ENCODE assay signal across 8 cellular contexts in genomic region chr7:104943502-104944343, GRCh38.
DNase-seq lines count a peak whose midpoint lies in the region; ATAC-seq and FAIRE-seq lines count a peak whose summit lies in the region.

No MANE protein-coding gene starts in this region.

- ATAC-seq in HG03342 (IDR thresholded peaks at IDR 0.05; ENCODE audit: unreplicated experiment): peak; percentile 51

- CTCF ChIA-PET in activated naive CD4-positive, alpha-beta T cell treated with anti-CD3 and anti-CD28 coated beads for 36 hours (lab: Charles Lee): interaction anchor here (0.6 to 0.9 kb wide), 2 partner anchors 37 to 136 kb away, joined by 5 to 7 read pairs; no protein-coding TSS in a partner anchor

- H3K27me3 Mint-ChIP-seq in activated naive CD4-positive, alpha-beta T cell treated with anti-CD3 and anti-CD28 coated beads for 36 hours (ENCODE audit: low read depth): no peaks in the 10 kb centered on the region

- peak overlapping the region; percentile 97 for H3K4me3 Mint-ChIP-seq in activated naive CD4-positive, alpha-beta T cell treated with anti-CD3 and anti-CD28 coated beads for 36 hours

- peak; percentile 79 for FAIRE-seq in RCC 7860 (lab: Jason Lieb, UNC)

- H3K9me3 Mint-ChIP-seq in activated naive CD4-positive, alpha-beta T cell treated with anti-CD3 and anti-CD28 coated beads for 36 hours: no peaks in the 10 kb centered on the region

- intact Hi-C loops in activated naive CD4-positive, alpha-beta T cell treated with anti-CD3 and anti-CD28 coated beads for 36 hours (cut with micrococcal nuclease): loop anchor here (2.0 to 10.0 kb wide), 15 partner anchors 325 to 1921 kb away; partner anchors contain the start of genes ATXN7L1, NAMPT, PIK3CG and PSMC2

- peaks cover 59% of the 10 kb centered on the region for H3K4me1 Mint-ChIP-seq in activated naive CD4-positive, alpha-beta T cell treated with anti-CD3 and anti-CD28 coated beads for 36 hours (ENCODE audit: low read depth)

- peaks cover 21% of the 10 kb centered on the region for H3K36me3 Mint-ChIP-seq in activated naive CD4-positive, alpha-beta T cell treated with anti-CD3 and anti-CD28 coated beads for 36 hours (ENCODE audit: low read depth)

- peak; percentile 65 for DNase-seq in DMS 273 (lab: John Stamatoyannopoulos, UW; ENCODE audit: unreplicated experiment)
- DNase-seq in DMS 273 treated with DMSO at 0.1 percent for 48 hours (lab: John Stamatoyannopoulos, UW): no peak
- DNase-seq in RCC 7860 (ENCODE audit: low spot score): peak; percentile 87
- peak; percentile 82 for DNase-seq in activated naive CD4-positive, alpha-beta T cell treated with anti-CD3 and anti-CD28 coated beads for 36 hours
- DNase-seq in iPS-NIHi11 (ENCODE audit: low spot score): peak; percentile 33
- DNase-seq in stimulated activated CD4-positive, alpha-beta T cell treated with anti-CD3 and anti-CD28 coated beads, Interleukin-1b, Interleukin-23, amount 100 ng/mL, for 48 hours: peak; percentile 86
- DNase-seq in mesenteric fat pad (ENCODE audit: low spot score): no peak

- peak overlapping the region; percentile 100 for H3K27ac Mint-ChIP-seq in activated naive CD4-positive, alpha-beta T cell treated with anti-CD3 and anti-CD28 coated beads for 36 hours

Comparison
In these comparisons a context has a peak if more than half of its experiments do, and no peak if none do; other contexts are left out.
1. DNase-seq: peak in DMS 273 (single experiment), RCC 7860 (single experiment), activated naive CD4-positive, alpha-beta T cell treated with anti-CD3 and anti-CD28 coated beads for 36 hours (single experiment), iPS-NIHi11 (single experiment) and stimulated activated CD4-positive, alpha-beta T cell treated with anti-CD3 and anti-CD28 coated beads, Interleukin-1b, Interleukin-23, amount 100 ng/mL, for 48 hours (single experiment); none in DMS 273 treated with DMSO at 0.1 percent for 48 hours (single experiment) and mesenteric fat pad (single experiment).